8 cellular contexts compared by ENCODE assay signal in genomic region chr13:95660981-95661581, GRCh38.
DNase-seq lines count a peak whose midpoint lies in the region; ATAC-seq, FAIRE-seq and TF ChIP-seq lines count a peak whose summit lies in the region.

No MANE protein-coding gene starts in this region.

- H3K9me3 ChIP-seq in parathyroid adenoma (ENCODE audit: control insufficient read depth, low read length), result no peaks in the 10 kb centered on the region

- no peak overlapping the region for H3K9ac ChIP-seq in parathyroid adenoma

- TF ChIP-seq CTCF in GM13977 (IDR thresholded peaks at IDR 0.05; ENCODE audit: extremely low read depth, insufficient read depth, missing control alignments) (peak; percentile 51), parathyroid adenoma (IDR thresholded peaks at IDR 0.05) (peak; percentile 27)

- H3K27me3 ChIP-seq in parathyroid adenoma (ENCODE audit: control insufficient read depth, insufficient read depth, low read length), result no peaks in the 10 kb centered on the region

- H3K4me3 ChIP-seq in parathyroid adenoma (ENCODE audit: low read depth, low read length), result no peak overlapping the region

- no peak overlapping the region for H2AFZ ChIP-seq in parathyroid adenoma

- no peak overlapping the region for H3K27ac ChIP-seq in parathyroid adenoma

- DNase-seq in AML-193 (lab: John Stamatoyannopoulos, UW) (peak; percentile 67 to 68), GM13977 (ENCODE audit: low spot score) (no peak), NCI-H526 treated with DMSO at 0.1 percent for 48 hours (lab: John Stamatoyannopoulos, UW) (peak; percentile 49), putamen (ENCODE audit: low spot score) (no peak), globus pallidus (ENCODE audit: low spot score) (no peak)

- no peaks in the 10 kb centered on the region for H3K4me1 ChIP-seq in parathyroid adenoma

- peak; percentile 43 for FAIRE-seq in colon (lab: Jason Lieb, UNC)

- H3K4me2 ChIP-seq in parathyroid adenoma (ENCODE audit: low read length), result no peak overlapping the region

- in situ Hi-C loops in GM13977 (cut with MboI; ENCODE audit: low pct_unique_long_range_greater_than_20kb, low sequenced_read_pairs, unreplicated experiment), result no loop called here

- no peaks in the 10 kb centered on the region for H3K79me2 ChIP-seq in parathyroid adenoma

- ATAC-seq in HG03432 (IDR thresholded peaks at IDR 0.05; ENCODE audit: unreplicated experiment), result no peak

- no peaks in the 10 kb centered on the region for H3K36me3 ChIP-seq in parathyroid adenoma (ENCODE audit: control insufficient read depth, insufficient read depth, low read length)

Comparison
In these comparisons a context has a peak if more than half of its experiments do, and no peak if none do; other contexts are left out.
1. DNase-seq: peak in AML-193 (2 of 2) and NCI-H526 treated with DMSO at 0.1 percent for 48 hours (single experiment); none in GM13977 (single experiment), putamen (single experiment) and globus pallidus (single experiment).